ENCODE assay signal across 8 cellular contexts in the genomic region with DNA sequence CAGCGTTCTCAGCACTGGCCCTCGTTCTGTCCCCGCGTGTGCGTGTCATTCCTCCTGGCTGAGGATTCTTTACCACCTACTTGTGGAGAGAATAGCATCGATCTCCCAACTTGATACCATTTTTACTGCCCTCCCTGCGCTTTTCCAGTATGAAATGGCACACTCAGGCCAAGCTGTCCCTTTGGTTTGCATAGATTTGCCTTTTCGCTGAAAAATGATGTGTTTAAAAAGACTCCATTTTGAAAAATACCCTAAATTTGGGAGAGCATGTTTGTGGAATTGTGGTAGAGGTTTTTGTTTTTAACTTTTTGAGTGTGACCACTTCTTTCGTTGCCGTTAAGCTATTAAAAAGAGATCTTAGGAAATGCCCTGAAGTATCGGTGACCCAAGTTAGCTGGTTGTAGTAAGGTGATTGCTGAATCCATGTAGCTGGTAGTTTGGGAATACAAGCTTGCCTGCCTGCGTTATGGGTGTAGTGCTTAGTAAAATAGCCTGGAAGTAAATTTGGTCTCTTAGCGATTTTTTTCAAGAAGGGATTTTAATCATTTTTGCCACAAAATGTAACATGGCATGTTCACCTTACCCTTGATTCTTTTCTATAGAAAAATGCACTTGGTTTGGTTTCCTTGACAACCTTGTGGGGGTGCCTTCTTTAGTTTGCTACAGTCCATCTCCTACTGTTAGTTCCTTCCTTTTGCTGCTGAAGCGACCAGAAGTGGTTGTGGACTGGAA. TPM values are rescaled to one million over a fixed set of nuclear protein-coding genes. Genes with fewer than 3 reads are reported as not detected.
DNase-seq lines count a peak whose midpoint lies in the region; ATAC-seq, FAIRE-seq and TF ChIP-seq lines count a peak whose summit lies in the region.

No MANE protein-coding gene starts in this region.

- H3K79me2 ChIP-seq in OCI-LY1 (ENCODE audit: insufficient read depth, low read length), result 0 out of 2 replicates have a peak, but pooled peaks cover 3% of the 10 kb centered on the region

- peak overlapping the region; percentile 71 for H3K9ac ChIP-seq in OCI-LY1 (ENCODE audit: low read length)

- POLR2A ChIA-PET in A549 (lab: Yijun Ruan, JAX), result interaction anchor here (0.5 to 1.1 kb wide), 3 partner anchors 13 to 84 kb away, joined by 3 to 4 read pairs (median 3); partner anchors contain the start of gene XRCC2

- H3K27me3 ChIP-seq in OCI-LY1 (ENCODE audit: insufficient read depth, low read length) (no peaks in the 10 kb centered on the region), dorsolateral prefrontal cortex (no peaks in the 10 kb centered on the region)

- no peaks in the 10 kb centered on the region for H3K36me3 Mint-ChIP-seq in nephron (ENCODE audit: low read depth)

- ATAC-seq in A549 (no peak), GM19397 (IDR thresholded peaks at IDR 0.05; ENCODE audit: unreplicated experiment) (no peak), GM19467 (IDR thresholded peaks at IDR 0.05; ENCODE audit: unreplicated experiment) (no peak)

- H3K4me3 ChIP-seq in A549 (peak overlapping the region; percentile 68), OCI-LY1 (ENCODE audit: low read depth, low read length, poor library complexity, severe bottlenecking) (peak overlapping the region; percentile 69), dorsolateral prefrontal cortex (peak overlapping the region; percentile 68 to 100 (median 95))

- DNase-seq in A549 (ENCODE audit: low read depth in 1 of 2, low spot score in 1 of 2) (no peak), GM13977 (ENCODE audit: low spot score) (peak; percentile 32), dorsolateral prefrontal cortex (no peak), SHP77 treated with DMSO at 0.1 percent for 48 hours (lab: John Stamatoyannopoulos, UW) (no peak)

- peaks cover 13% of the 10 kb centered on the region for H3K4me1 ChIP-seq in A549
- H3K4me1 ChIP-seq in OCI-LY1 (ENCODE audit: insufficient read depth, low read length, severe bottlenecking), result peaks cover 20% of the 10 kb centered on the region

- no peaks in the 10 kb centered on the region for H3K27me3 Mint-ChIP-seq in nephron (ENCODE audit: low read depth)

- in situ Hi-C loops in GM13977 (cut with MboI; ENCODE audit: low pct_unique_long_range_greater_than_20kb, low sequenced_read_pairs, unreplicated experiment), result no loop called here

- no peaks in the 10 kb centered on the region for H3K9me3 Mint-ChIP-seq in nephron

- no peaks in the 10 kb centered on the region for H4K20me1 ChIP-seq in OCI-LY1 (ENCODE audit: insufficient read depth, low read length)

- CTCF ChIA-PET in A549 (lab: Yijun Ruan, JAX), result no interaction called here

- no peak for TF ChIP-seq EP300 in A549 (IDR thresholded peaks at IDR 0.05)

- peak overlapping the region; percentile 88 to 95 (median 93) for H3K4me3 Mint-ChIP-seq in nephron

- H3K4me1 Mint-ChIP-seq in nephron, result peaks cover 15% of the 10 kb centered on the region

- H3K27ac Mint-ChIP-seq in nephron, result peak overlapping the region; percentile 42 to 81 (median 75)

- H3K36me3 ChIP-seq in OCI-LY1 (ENCODE audit: insufficient read depth, low read length), result no peaks in the 10 kb centered on the region

- no peak for TF ChIP-seq POLR2A in A549 (IDR thresholded peaks at IDR 0.05; ENCODE audit: low read length)

- H3F3A ChIP-seq in OCI-LY1 (ENCODE audit: insufficient read depth, low read length), result no peaks in the 10 kb centered on the region; the same call in 1 of the 2 replicates

- intact Hi-C loops in dorsolateral prefrontal cortex (cut with DNase I), result loop anchor here in 1 of 2 donors (10.0 kb wide), 1 partner anchor 736 kb away; the partner anchor contains the start of gene GALNT11

- peak overlapping the region; percentile 95 for H3K4me2 ChIP-seq in A549
- H3K4me2 ChIP-seq in OCI-LY1 (ENCODE audit: low read length), result peak overlapping the region; percentile 90

- 17% methylated on average over 14 of the region's 14 CpGs for WGBS in A549 (ENCODE audit: missing lambda C conversion rate)

- no peak overlapping the region for H2AFZ ChIP-seq in OCI-LY1 (ENCODE audit: low read length)

- H3K9me2 ChIP-seq in OCI-LY1 (ENCODE audit: low read depth, low read length), result no peaks in the 10 kb centered on the region

- no peak for TF ChIP-seq CTCF in A549 (IDR thresholded peaks at IDR 0.05)
- no peak for TF ChIP-seq CTCF in GM13977 (IDR thresholded peaks at IDR 0.05; ENCODE audit: extremely low read depth, insufficient read depth, missing control alignments)
- no peak for TF ChIP-seq CTCF in OCI-LY1 (IDR thresholded peaks at IDR 0.05; ENCODE audit: low read length)
- peak in 1 of 56 donors; percentile 4 for TF ChIP-seq CTCF in dorsolateral prefrontal cortex (IDR thresholded peaks at IDR 0.05 in 54 of 56, conservative IDR thresholded peaks at IDR 0.05 in 2 of 56; ENCODE audit: low read depth in 1 of 56, partially characterized antibody in 56 of 56)
- no peak for TF ChIP-seq CTCF in nephron (IDR thresholded peaks at IDR 0.05; ENCODE audit: unreplicated experiment in 3 of 3)

- H3K9me3 ChIP-seq in A549 (no peaks in the 10 kb centered on the region), OCI-LY1 (ENCODE audit: low read length) (no peaks in the 10 kb centered on the region)

- H3K27ac ChIP-seq in A549 (peak overlapping the region; percentile 82 to 97), OCI-LY1 (ENCODE audit: low read depth, low read length, poor library complexity, severe bottlenecking) (no peak overlapping the region), dorsolateral prefrontal cortex (peak overlapping the region in 55 of 59 donors; percentile 69 to 96 (median 88))

- FAIRE-seq in A549 (lab: Jason Lieb, UNC), result no peak

- no peak for TF ChIP-seq RAD21 in A549 (conservative IDR thresholded peaks at IDR 0.05 in 1 of 2, IDR thresholded peaks at IDR 0.05 in 1 of 2)

TF ChIP-seq in A549, 52 proteins besides CTCF, POLR2A, EP300 and RAD21:
- TF ChIP-seq NR3C1 (IDR thresholded peaks at IDR 0.05), result no peak
- TF ChIP-seq, protein P1, sequence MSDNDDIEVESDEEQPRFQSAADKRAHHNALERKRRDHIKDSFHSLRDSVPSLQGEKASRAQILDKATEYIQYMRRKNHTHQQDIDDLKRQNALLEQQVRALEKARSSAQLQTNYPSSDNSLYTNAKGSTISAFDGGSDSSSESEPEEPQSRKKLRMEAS (IDR thresholded peaks at IDR 0.05), result peak; percentile 58
- TF ChIP-seq TFCP2L1 (CRISPR knock-in tag; IDR thresholded peaks at IDR 0.05), result no peak
- no peak for TF ChIP-seq GATA3 (IDR thresholded peaks at IDR 0.05; ENCODE audit: borderline replicate concordance)

RNA-seq across cellular contexts. Expression of gene ACTR3B, which starts 1.0 kb away (rescaled TPM):
- polyA plus RNA-seq in A549 (2011; rRNA removed) (12.3 and 13.6 TPM in 2 replicates), A549 (2017; fragmentation: RNase III; extraction: RNeasy Plus Mini Kit Qiagen cat#74134 plus additional on column Dnase treatment) (8.2 to 8.7 TPM (median 8.6 TPM) in 3 replicates)
- polyA plus RNA-seq in A549 (2012; cell fraction: cytosol; rRNA removed), result 10.0 and 10.7 TPM in 2 replicates
- polyA plus RNA-seq in A549 (2012; cell fraction: nucleus; rRNA removed), result 9.7 and 12.6 TPM in 2 replicates
- polyA minus RNA-seq in A549 (2011; rRNA and poly(A)+ RNA removed), result 6.9 and 8.6 TPM in 2 replicates
- 10 to 100 TPM; 28.6 to 82.5 (median 51.4) TPM for total RNA-seq in dorsolateral prefrontal cortex
